ENCODE assay signal across 1 cellular context in the genomic region with DNA sequence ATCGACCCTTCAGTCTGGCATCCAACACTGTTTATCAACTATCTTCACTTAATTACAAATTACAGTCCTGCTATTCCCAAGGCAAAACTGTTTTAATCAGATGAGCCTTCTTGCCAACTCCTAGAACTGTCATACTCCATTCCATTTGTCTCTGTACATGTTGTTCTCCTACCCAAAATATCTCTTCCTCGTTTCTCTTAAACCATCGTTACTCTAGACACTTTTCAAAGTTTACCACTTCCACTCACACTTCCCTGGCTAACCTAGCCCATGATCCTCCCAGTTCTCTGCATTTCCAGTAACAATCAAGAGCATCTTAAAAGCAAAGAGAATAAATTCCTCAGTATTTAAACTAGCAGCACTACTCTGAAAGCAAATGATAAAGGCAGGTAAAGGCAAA.
TF ChIP-seq lines count a peak whose summit lies in the region.

No MANE protein-coding gene starts in this region.

TF ChIP-seq in H1, 55 proteins besides CTCF, POLR2A, EP300 and RAD21:
- TF ChIP-seq RXRA (IDR thresholded peaks at IDR 0.05; ENCODE audit: insufficient read depth, low read depth, low read length) = no peak
- TF ChIP-seq EZH2 (IDR thresholded peaks at IDR 0.05; ENCODE audit: low read depth, low read length, severe bottlenecking) = no peak
- TF ChIP-seq CREB1 (IDR thresholded peaks at IDR 0.05) = no peak
- no peak for TF ChIP-seq KDM1A (IDR thresholded peaks at IDR 0.05; ENCODE audit: borderline replicate concordance, low read length)
- no peak for TF ChIP-seq BRCA1 (IDR thresholded peaks at IDR 0.05; ENCODE audit: low read depth, low read length)
- no peak for TF ChIP-seq SIRT6 (IDR thresholded peaks at IDR 0.05; ENCODE audit: low read length)
- TF ChIP-seq, protein P1, sequence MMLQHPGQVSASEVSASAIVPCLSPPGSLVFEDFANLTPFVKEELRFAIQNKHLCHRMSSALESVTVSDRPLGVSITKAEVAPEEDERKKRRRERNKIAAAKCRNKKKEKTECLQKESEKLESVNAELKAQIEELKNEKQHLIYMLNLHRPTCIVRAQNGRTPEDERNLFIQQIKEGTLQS (IDR thresholded peaks at IDR 0.05; ENCODE audit: insufficient read depth, low read depth, low read length) = no peak
- no peak for TF ChIP-seq CHD7 (IDR thresholded peaks at IDR 0.05; ENCODE audit: insufficient replicate concordance, low read length)
- no peak for TF ChIP-seq KDM4A (IDR thresholded peaks at IDR 0.05; ENCODE audit: low read depth, low read length, severe bottlenecking)
- no peak for TF ChIP-seq TAF1 (IDR thresholded peaks at IDR 0.05; ENCODE audit: low read depth, low read length)
- no peak for TF ChIP-seq SRF (IDR thresholded peaks at IDR 0.05; ENCODE audit: low read depth, low read length)
- no peak for TF ChIP-seq ATF2 (IDR thresholded peaks at IDR 0.05; ENCODE audit: low read length)
- no peak for TF ChIP-seq TCF12 (IDR thresholded peaks at IDR 0.05; ENCODE audit: low read depth, low read length)
- no peak for TF ChIP-seq CHD2 (IDR thresholded peaks at IDR 0.05; ENCODE audit: low read length)
- no peak for TF ChIP-seq CTBP2 (IDR thresholded peaks at IDR 0.05; ENCODE audit: borderline replicate concordance, insufficient read depth, insufficient read length, low read length)
